ENCODE assay signal across 20 cellular contexts in the genomic region with DNA sequence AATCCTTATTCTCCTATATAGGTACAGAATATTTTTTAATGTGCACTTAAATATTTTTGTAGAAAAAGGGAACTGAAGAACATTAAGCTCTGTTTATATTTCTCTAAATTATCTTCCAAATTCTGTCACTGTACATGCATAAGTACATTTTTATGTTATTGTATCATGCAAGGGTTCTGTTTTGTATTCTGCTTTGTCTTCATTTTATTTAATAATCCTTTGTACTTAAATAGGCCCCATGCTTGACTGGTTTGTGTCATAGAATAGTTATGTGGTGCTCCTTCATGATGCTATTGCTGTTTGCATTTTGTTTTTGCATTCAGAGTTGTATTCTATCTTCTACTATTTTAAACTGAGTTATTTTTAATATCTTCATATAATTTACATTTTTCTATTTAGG.
"Had no signal": no experiment of that assay in that cellular context is flagged by ENCODE, and none has a peak within 500 bp of the region (broad histone marks: within the 10 kb centered on the region; RNA-seq: fewer than 3 reads in every experiment).

No MANE protein-coding gene starts in this region.

- H3K36me3 ChIP-seq: ascending aorta, cardiac muscle cell, gastrocnemius medialis, heart left ventricle, neural progenitor cell, prostate gland, stomach had no signal

- H3K4me3 ChIP-seq: ascending aorta, cardiac muscle cell, gastrocnemius medialis, heart left ventricle, mucosa of descending colon, neural progenitor cell, prostate gland, stomach had no signal

- H3K27ac ChIP-seq: ascending aorta, cardiac muscle cell, gastrocnemius medialis, heart left ventricle, neural progenitor cell, prostate gland, stomach had no signal

- H3K4me1 ChIP-seq: gastrocnemius medialis, heart left ventricle, neural progenitor cell, prostate gland had no signal

- H3K9me3 ChIP-seq: ascending aorta, gastrocnemius medialis, mucosa of descending colon, prostate gland, stomach had no signal

- H3K9ac ChIP-seq: neural progenitor cell had no signal

- H2AFZ ChIP-seq: neural progenitor cell had no signal

- DNase-seq: activated B cell treated with CpG ODN at 0.5 μM for 24 hours; activated CD4-positive, alpha-beta T cell treated with anti-CD3 and anti-CD28 coated beads, Interleukin-2, amount 10 ng/mL, durations not matched to agents 24 days and 14 days; activated CD8-positive, alpha-beta T cell treated with anti-CD3 and anti-CD28 coated beads, Interleukin-2, amount 10 ng/mL, durations not matched to agents 7 days and 5 days; activated naive CD4-positive, alpha-beta T cell treated with anti-CD3 and anti-CD28 coated beads, Interleukin-2, amount 50 U/mL, for 16 hours; activated T-cell treated with anti-CD3 and anti-CD28 coated beads, Interleukin-2, amount 50 U/mL, for 4 hours; effector memory CD8-positive, alpha-beta T cell; gastrocnemius medialis; heart left ventricle; left ventricle myocardium superior; mucosa of descending colon; naive B cell; right cardiac atrium; small intestine; stimulated activated CD4-positive, alpha-beta T cell treated with anti-CD3 and anti-CD28 coated beads, Interleukin-4, amount 100 ng/mL, for 1 hour; stomach; T-cell had no signal

- ATAC-seq: activated CD8-positive, alpha-beta T cell treated with anti-CD3 and anti-CD28 coated beads, Interleukin-2, amount 10 ng/mL, durations not matched to agents 7 days and 5 days; activated T-cell treated with anti-CD3 and anti-CD28 coated beads, Interleukin-2, amount 50 U/mL, for 4 hours; effector memory CD8-positive, alpha-beta T cell; gastrocnemius medialis; heart left ventricle; left ventricle myocardium superior; mucosa of descending colon; right cardiac atrium; T-cell had no signal

- H3K27me3 ChIP-seq: ascending aorta, cardiac muscle cell, gastrocnemius medialis, heart left ventricle, neural progenitor cell, stomach had no signal

- H3K4me2 ChIP-seq: neural progenitor cell had no signal
